13 cellular contexts compared by ENCODE assay signal in genomic region chr2:241108271-241109209, GRCh38. TPM values are rescaled to one million over a fixed set of nuclear protein-coding genes. Genes with fewer than 3 reads are reported as not detected.
A peak's percentile ranks its signal among the peaks of the same experiment; 100 is the strongest.
DNase-seq lines count a peak whose midpoint lies in the region; ATAC-seq, FAIRE-seq and TF ChIP-seq lines count a peak whose summit lies in the region.
"Had no signal": no experiment of that assay in that cellular context is flagged by ENCODE, and none has a peak within 500 bp of the region (broad histone marks: within the 10 kb centered on the region; RNA-seq: fewer than 3 reads in every experiment).

No MANE protein-coding gene starts in this region.

- TF ChIP-seq CTCF in lower lobe of right lung (IDR thresholded peaks at IDR 0.05) (no peak), upper lobe of right lung (IDR thresholded peaks at IDR 0.05) (no peak)

- no peaks in the 10 kb centered on the region for H3K36me3 ChIP-seq in lower lobe of right lung
- no peaks in the 10 kb centered on the region for H3K36me3 ChIP-seq in upper lobe of right lung
- H3K36me3 ChIP-seq: heart right ventricle, thyroid gland had no signal

- peak in 1 of 2 donors; percentile 15 for ATAC-seq in lower lobe of right lung
- ATAC-seq in upper lobe of right lung: peak; percentile 49
- ATAC-seq: heart right ventricle had no signal

- peaks cover 61% of the 10 kb centered on the region for H3K4me1 Mint-ChIP-seq in activated naive CD4-positive, alpha-beta T cell treated with anti-CD3 and anti-CD28 coated beads, Interleukin-2, amount 10 ng/mL, durations not matched to agents 7 days and 5 days
- peaks cover 20% of the 10 kb centered on the region for H3K4me1 Mint-ChIP-seq in activated T-helper 2 cell treated with anti-CD3 and anti-CD28 coated beads, Interferon-gamma antibody, Interleukin-2, Interleukin-4, amounts not matched to agents 10 μg/mL and 5 μg/mL and 100 μg/mL, durations not matched to agents 14 hours and 24 hours and 36 hours (ENCODE audit: low read depth)

- peak; percentile 57 for DNase-seq in activated naive CD4-positive, alpha-beta T cell treated with anti-CD3 and anti-CD28 coated beads, Interleukin-2, amount 10 ng/mL, durations not matched to agents 7 days and 5 days
- DNase-seq in activated naive CD4-positive, alpha-beta T cell treated with Interleukin-2 at 50 U/mL for 16 hours: no peak
- no peak for DNase-seq in activated T-helper 2 cell treated with anti-CD3 and anti-CD28 coated beads, Interferon-gamma antibody, Interleukin-2, Interleukin-4, amounts not matched to agents 10 μg/mL and 5 μg/mL and 100 μg/mL, durations not matched to agents 14 hours and 24 hours and 36 hours (ENCODE audit: low spot score)
- no peak for DNase-seq in lower lobe of right lung
- no peak for DNase-seq in upper lobe of right lung
- no peak for DNase-seq in GM19239 (ENCODE audit: insufficient read length, low spot score)
- no peak for DNase-seq in AML-193 (lab: John Stamatoyannopoulos, UW)
- DNase-seq in NCI-H2171 treated with DMSO at 0.1 percent for 48 hours (lab: John Stamatoyannopoulos, UW): no peak
- DNase-seq: heart right ventricle, NCI-H69, thyroid gland had no signal

- H3K27me3 Mint-ChIP-seq in activated naive CD4-positive, alpha-beta T cell treated with anti-CD3 and anti-CD28 coated beads, Interleukin-2, amount 10 ng/mL, durations not matched to agents 7 days and 5 days: no peaks in the 10 kb centered on the region
- no peaks in the 10 kb centered on the region for H3K27me3 Mint-ChIP-seq in activated T-helper 2 cell treated with anti-CD3 and anti-CD28 coated beads, Interferon-gamma antibody, Interleukin-2, Interleukin-4, amounts not matched to agents 10 μg/mL and 5 μg/mL and 100 μg/mL, durations not matched to agents 14 hours and 24 hours and 36 hours (ENCODE audit: low read depth)

- no peak overlapping the region for H3K4me3 ChIP-seq in lower lobe of right lung
- no peak overlapping the region for H3K4me3 ChIP-seq in upper lobe of right lung
- H3K4me3 ChIP-seq: heart right ventricle, lung, thyroid gland had no signal

- H3K27ac ChIP-seq in lower lobe of right lung (peak overlapping the region; percentile 58), upper lobe of right lung (no peak overlapping the region)
- H3K27ac ChIP-seq: thyroid gland had no signal

- no peak for FAIRE-seq in GM19239 (lab: Jason Lieb, UNC)
- FAIRE-seq: endometrium had no signal

- peaks cover 41% of the 10 kb centered on the region for H3K36me3 Mint-ChIP-seq in activated naive CD4-positive, alpha-beta T cell treated with anti-CD3 and anti-CD28 coated beads, Interleukin-2, amount 10 ng/mL, durations not matched to agents 7 days and 5 days
- peaks cover 27% of the 10 kb centered on the region for H3K36me3 Mint-ChIP-seq in activated T-helper 2 cell treated with anti-CD3 and anti-CD28 coated beads, Interferon-gamma antibody, Interleukin-2, Interleukin-4, amounts not matched to agents 10 μg/mL and 5 μg/mL and 100 μg/mL, durations not matched to agents 14 hours and 24 hours and 36 hours (ENCODE audit: low read depth)

- intact Hi-C loops in activated T-helper 2 cell treated with anti-CD3 and anti-CD28 coated beads, Interferon-gamma antibody, Interleukin-2, Interleukin-4, amounts not matched to agents 10 μg/mL and 5 μg/mL and 100 μg/mL, durations not matched to agents 14 hours and 24 hours and 36 hours (cut with micrococcal nuclease): no loop called here
- intact Hi-C loops in lower lobe of right lung (cut with DNase I): no loop called here
- intact Hi-C loops in upper lobe of right lung (cut with DNase I): no loop called here

- peak overlapping the region; percentile 93 for H3K27ac Mint-ChIP-seq in activated naive CD4-positive, alpha-beta T cell treated with anti-CD3 and anti-CD28 coated beads, Interleukin-2, amount 10 ng/mL, durations not matched to agents 7 days and 5 days
- peak overlapping the region; percentile 90 for H3K27ac Mint-ChIP-seq in activated T-helper 2 cell treated with anti-CD3 and anti-CD28 coated beads, Interferon-gamma antibody, Interleukin-2, Interleukin-4, amounts not matched to agents 10 μg/mL and 5 μg/mL and 100 μg/mL, durations not matched to agents 14 hours and 24 hours and 36 hours

- no peaks in the 10 kb centered on the region for H3K27me3 ChIP-seq in lower lobe of right lung (ENCODE audit: low read depth)
- no peaks in the 10 kb centered on the region for H3K27me3 ChIP-seq in upper lobe of right lung
- H3K27me3 ChIP-seq: heart right ventricle, thyroid gland had no signal

- no peaks in the 10 kb centered on the region for H3K9me3 Mint-ChIP-seq in activated naive CD4-positive, alpha-beta T cell treated with anti-CD3 and anti-CD28 coated beads, Interleukin-2, amount 10 ng/mL, durations not matched to agents 7 days and 5 days
- no peaks in the 10 kb centered on the region for H3K9me3 Mint-ChIP-seq in activated T-helper 2 cell treated with anti-CD3 and anti-CD28 coated beads, Interferon-gamma antibody, Interleukin-2, Interleukin-4, amounts not matched to agents 10 μg/mL and 5 μg/mL and 100 μg/mL, durations not matched to agents 14 hours and 24 hours and 36 hours

- peak overlapping the region; percentile 44 for H3K4me3 Mint-ChIP-seq in activated naive CD4-positive, alpha-beta T cell treated with anti-CD3 and anti-CD28 coated beads, Interleukin-2, amount 10 ng/mL, durations not matched to agents 7 days and 5 days
- H3K4me3 Mint-ChIP-seq in activated T-helper 2 cell treated with anti-CD3 and anti-CD28 coated beads, Interferon-gamma antibody, Interleukin-2, Interleukin-4, amounts not matched to agents 10 μg/mL and 5 μg/mL and 100 μg/mL, durations not matched to agents 14 hours and 24 hours and 36 hours (ENCODE audit: low read depth): peak overlapping the region; percentile 53

- H3K9me3 ChIP-seq in lower lobe of right lung (no peaks in the 10 kb centered on the region), upper lobe of right lung (no peaks in the 10 kb centered on the region)
- H3K9me3 ChIP-seq: heart right ventricle, thyroid gland had no signal

- CTCF ChIA-PET in activated naive CD4-positive, alpha-beta T cell treated with anti-CD3 and anti-CD28 coated beads, Interleukin-2, amount 10 ng/mL, durations not matched to agents 7 days and 5 days (lab: Charles Lee): no interaction called here

- H3K4me1 ChIP-seq in lower lobe of right lung (peaks cover 12% of the 10 kb centered on the region), upper lobe of right lung (peaks cover 4% of the 10 kb centered on the region)

RNA-seq across cellular contexts. Expression of gene MTERF4, which starts 6.5 kb away (rescaled TPM):
- 34.4 and 35.4 TPM in 2 replicates for total RNA-seq in activated T-helper 2 cell treated with anti-CD3 and anti-CD28 coated beads, Interferon-gamma antibody, Interleukin-2, Interleukin-4, amounts not matched to agents 10 μg/mL and 5 μg/mL and 100 μg/mL, durations not matched to agents 14 hours and 24 hours and 36 hours
- total RNA-seq in lower lobe of right lung (32.0 TPM), upper lobe of right lung (34.6 TPM)

RNA-seq across cellular contexts. Expression of gene PASK, which starts 40.7 kb away (rescaled TPM):
- total RNA-seq in activated T-helper 2 cell treated with anti-CD3 and anti-CD28 coated beads, Interferon-gamma antibody, Interleukin-2, Interleukin-4, amounts not matched to agents 10 μg/mL and 5 μg/mL and 100 μg/mL, durations not matched to agents 14 hours and 24 hours and 36 hours: 72.5 and 75.8 TPM in 2 replicates
- 10.8 TPM for total RNA-seq in lower lobe of right lung
- total RNA-seq in upper lobe of right lung: 15.7 TPM

RNA-seq across cellular contexts. Expression of gene PPP1R7, which starts 41.7 kb away (rescaled TPM):
- total RNA-seq in activated T-helper 2 cell treated with anti-CD3 and anti-CD28 coated beads, Interferon-gamma antibody, Interleukin-2, Interleukin-4, amounts not matched to agents 10 μg/mL and 5 μg/mL and 100 μg/mL, durations not matched to agents 14 hours and 24 hours and 36 hours: 101 and 106 TPM in 2 replicates
- total RNA-seq in lower lobe of right lung (58.9 TPM), upper lobe of right lung (60.7 TPM)
